Comparison of ENCODE assay signal across 19 cellular contexts in genomic region chr10:90695915-90696676, GRCh38.
DNase-seq lines count a peak whose midpoint lies in the region; ATAC-seq, FAIRE-seq and TF ChIP-seq lines count a peak whose summit lies in the region.
"Had no signal": no experiment of that assay in that cellular context is flagged by ENCODE, and none has a peak within 500 bp of the region (broad histone marks: within the 10 kb centered on the region; RNA-seq: fewer than 3 reads in every experiment).

No MANE protein-coding gene starts in this region.

- H3K9me3 Mint-ChIP-seq in activated naive CD8-positive, alpha-beta T cell treated with anti-CD3 and anti-CD28 coated beads, Interleukin-2, amount 50 U/mL, for 24 hours: no peaks in the 10 kb centered on the region
- no peaks in the 10 kb centered on the region for H3K9me3 Mint-ChIP-seq in activated naive CD8-positive, alpha-beta T cell treated with anti-CD3 and anti-CD28 coated beads for 36 hours
- peaks cover 8 to 21% of the 10 kb centered on the region in 2 experiments; a peak in 3 of 5 replicates for H3K9me3 Mint-ChIP-seq in H9
- H3K9me3 Mint-ChIP-seq in naive thymus-derived CD4-positive, alpha-beta T cell: peaks cover 0 to 6% (median 0%) of the 10 kb centered on the region in 11 donors

- no peak for FAIRE-seq in bronchial epithelial cell (lab: Jason Lieb, UNC)
- FAIRE-seq: D721Med, G401.6 had no signal

- no peak overlapping the region for H3K27ac ChIP-seq in H9 (ENCODE audit: insufficient read length, low read depth, low read length)
- no peak overlapping the region for H3K27ac ChIP-seq in naive thymus-derived CD4-positive, alpha-beta T cell (ENCODE audit: low read depth, low read length)
- H3K27ac ChIP-seq: GM23248, SJSA1 had no signal

- H3K4me2 ChIP-seq in H9 (ENCODE audit: insufficient read depth, insufficient read length, low read length): no peak overlapping the region

- no peak overlapping the region for H2BK20ac ChIP-seq in H9 (ENCODE audit: low read depth, low read length, poor library complexity, severe bottlenecking)

- H3K4me1 ChIP-seq in H9 (ENCODE audit: insufficient read depth, low read length): no peaks in the 10 kb centered on the region
- H3K4me1 ChIP-seq in naive thymus-derived CD4-positive, alpha-beta T cell (ENCODE audit: control insufficient read depth in 2 of 2, insufficient read depth in 2 of 2, low read length in 2 of 2): no peaks in the 10 kb centered on the region
- H3K4me1 ChIP-seq: SJSA1 had no signal

- no peak overlapping the region for H3K9ac ChIP-seq in H9 (ENCODE audit: extremely low read depth, insufficient read length, low read length)
- H3K9ac ChIP-seq: GM23248 had no signal

- H2AFZ ChIP-seq in H9 (ENCODE audit: low read length): no peak overlapping the region
- H2AFZ ChIP-seq: GM23248 had no signal

- H4K8ac ChIP-seq in H9 (replicated peaks; ENCODE audit: insufficient read length, low read depth, low read length): no peak overlapping the region

- no peak overlapping the region for H2BK15ac ChIP-seq in H9 (ENCODE audit: low read depth, low read length)

- peak; percentile 91 for ATAC-seq in activated naive CD8-positive, alpha-beta T cell treated with anti-CD3 and anti-CD28 coated beads, Interleukin-2, amount 50 U/mL, for 24 hours
- ATAC-seq in naive thymus-derived CD4-positive, alpha-beta T cell: no peak

- intact Hi-C loops in naive thymus-derived CD4-positive, alpha-beta T cell (cut with micrococcal nuclease): no loop called here

- H3K27me3 Mint-ChIP-seq in activated naive CD8-positive, alpha-beta T cell treated with anti-CD3 and anti-CD28 coated beads, Interleukin-2, amount 50 U/mL, for 24 hours: peaks cover 8% of the 10 kb centered on the region
- peaks cover 31% of the 10 kb centered on the region for H3K27me3 Mint-ChIP-seq in activated naive CD8-positive, alpha-beta T cell treated with anti-CD3 and anti-CD28 coated beads for 36 hours
- H3K27me3 Mint-ChIP-seq in H9 (ENCODE audit: low read depth): no peaks in the 10 kb centered on the region
- peaks cover 0 to 23% (median 12%) of the 10 kb centered on the region in 5 donors for H3K27me3 Mint-ChIP-seq in naive thymus-derived CD4-positive, alpha-beta T cell

- H3K27me3 ChIP-seq in H9 (ENCODE audit: insufficient read depth, low read length): no peaks in the 10 kb centered on the region
- no peaks in the 10 kb centered on the region for H3K27me3 ChIP-seq in bronchial epithelial cell (ENCODE audit: control insufficient read depth, insufficient read depth, low read length)
- no peaks in the 10 kb centered on the region for H3K27me3 ChIP-seq in naive thymus-derived CD4-positive, alpha-beta T cell (ENCODE audit: control insufficient read depth in 2 of 2, insufficient read depth in 2 of 2, low read length in 2 of 2)
- H3K27me3 ChIP-seq: SJSA1 had no signal

- H2BK120ac ChIP-seq in H9 (ENCODE audit: low read depth, low read length, poor library complexity, severe bottlenecking): peak overlapping the region; percentile 36

- no peak overlapping the region for H3K14ac ChIP-seq in H9 (ENCODE audit: insufficient read depth, low read length)

- H2AK5ac ChIP-seq in H9 (ENCODE audit: insufficient read length, low read length): no peak overlapping the region

- H3K4ac ChIP-seq in H9 (ENCODE audit: low read depth, low read length): no peak overlapping the region

- H3K27ac Mint-ChIP-seq in activated naive CD8-positive, alpha-beta T cell treated with anti-CD3 and anti-CD28 coated beads, Interleukin-2, amount 50 U/mL, for 24 hours: no peak overlapping the region
- no peak overlapping the region for H3K27ac Mint-ChIP-seq in activated naive CD8-positive, alpha-beta T cell treated with anti-CD3 and anti-CD28 coated beads for 36 hours
- no peak overlapping the region for H3K27ac Mint-ChIP-seq in H9
- no peak overlapping the region for H3K27ac Mint-ChIP-seq in naive thymus-derived CD4-positive, alpha-beta T cell

- H3K36me3 Mint-ChIP-seq in activated naive CD8-positive, alpha-beta T cell treated with anti-CD3 and anti-CD28 coated beads, Interleukin-2, amount 50 U/mL, for 24 hours (ENCODE audit: low read depth): no peaks in the 10 kb centered on the region
- H3K36me3 Mint-ChIP-seq in activated naive CD8-positive, alpha-beta T cell treated with anti-CD3 and anti-CD28 coated beads for 36 hours: no peaks in the 10 kb centered on the region
- peaks cover 0 to 15% (median 0%) of the 10 kb centered on the region in 3 experiments; a peak in 3 of 7 replicates for H3K36me3 Mint-ChIP-seq in H9 (ENCODE audit: insufficient read depth in 1 of 3, low read depth in 3 of 3)
- no peaks in the 10 kb centered on the region for H3K36me3 Mint-ChIP-seq in naive thymus-derived CD4-positive, alpha-beta T cell

- H2BK5ac ChIP-seq in H9 (ENCODE audit: insufficient read length, low read length): no peak overlapping the region

- no peaks in the 10 kb centered on the region for H3K79me2 ChIP-seq in H9 (ENCODE audit: insufficient read depth, low read length)

- H3K23ac ChIP-seq in H9 (ENCODE audit: insufficient read length, low read depth, low read length): no peak overlapping the region

- CTCF ChIA-PET in naive thymus-derived CD4-positive, alpha-beta T cell (lab: Charles Lee): no interaction called here

- H3K4me3 ChIP-seq in bronchial epithelial cell (ENCODE audit: low read depth, low read length): no peak overlapping the region
- H3K4me3 ChIP-seq in naive thymus-derived CD4-positive, alpha-beta T cell (ENCODE audit: low read length): no peak overlapping the region
- H3K4me3 ChIP-seq: GM23248, SJSA1 had no signal

- H3K9me3 ChIP-seq in H9 (ENCODE audit: control insufficient read depth, low read depth, low read length): no peaks in the 10 kb centered on the region
- H3K9me3 ChIP-seq in naive thymus-derived CD4-positive, alpha-beta T cell (ENCODE audit: control insufficient read depth in 2 of 3, low read length in 3 of 3): no peaks in the 10 kb centered on the region
- H3K9me3 ChIP-seq: SJSA1 had no signal

- H3K4me1 Mint-ChIP-seq in activated naive CD8-positive, alpha-beta T cell treated with anti-CD3 and anti-CD28 coated beads, Interleukin-2, amount 50 U/mL, for 24 hours: peaks cover 3% of the 10 kb centered on the region
- H3K4me1 Mint-ChIP-seq in activated naive CD8-positive, alpha-beta T cell treated with anti-CD3 and anti-CD28 coated beads for 36 hours: peaks cover 3% of the 10 kb centered on the region
- H3K4me1 Mint-ChIP-seq in H9: no peaks in the 10 kb centered on the region; a peak in 1 of 4 replicates
- no peaks in the 10 kb centered on the region for H3K4me1 Mint-ChIP-seq in naive thymus-derived CD4-positive, alpha-beta T cell

- H3K79me1 ChIP-seq in H9 (ENCODE audit: insufficient read depth, low read depth, low read length, poor library complexity, severe bottlenecking): no peaks in the 10 kb centered on the region

- H2BK12ac ChIP-seq in H9 (ENCODE audit: insufficient read length, low read depth, low read length): no peak overlapping the region

- DNase-seq in activated naive CD8-positive, alpha-beta T cell treated with anti-CD3 and anti-CD28 coated beads, Interleukin-2, amount 50 U/mL, for 24 hours: no peak
- DNase-seq in activated naive CD8-positive, alpha-beta T cell treated with anti-CD3 and anti-CD28 coated beads for 36 hours: no peak
- DNase-seq in H9 (no peak), bronchial epithelial cell (ENCODE audit: low read depth) (peak; percentile 34), GM03348 (ENCODE audit: low spot score) (no peak), glomerular visceral epithelial cell (ENCODE audit: extremely low spot score) (no peak)
- DNase-seq in naive thymus-derived CD4-positive, alpha-beta T cell: no peak
- DNase-seq: ACHN, C1 segment of cervical spinal cord, GM23248, MM.1S, NCI-H1092 treated with DMSO at 0.1 percent for 48 hours, NCI-H146, NCI-H2029 treated with DMSO at 0.1 percent for 48 hours, NCI-H2171, NCI-H526 had no signal

- no peaks in the 10 kb centered on the region for H3K23me2 ChIP-seq in H9 (ENCODE audit: insufficient read length, low read depth, low read length, poor library complexity, severe bottlenecking)

- TF ChIP-seq CTCF in H9 (conservative IDR thresholded peaks at IDR 0.05) (no peak), bronchial epithelial cell (IDR thresholded peaks at IDR 0.05; ENCODE audit: insufficient read depth, low read length, severe bottlenecking) (no peak)

- no peak overlapping the region for H3K56ac ChIP-seq in H9 (ENCODE audit: insufficient read length, low read depth, low read length)

- H4K20me1 ChIP-seq in H9 (ENCODE audit: control insufficient read depth, insufficient read depth, insufficient read length): no peaks in the 10 kb centered on the region

- no peak overlapping the region for H4K5ac ChIP-seq in H9 (ENCODE audit: insufficient read length, low read depth, low read length)

- no peak overlapping the region for H3K18ac ChIP-seq in H9 (ENCODE audit: insufficient read length, low read depth, low read length)

- no CpG with 5 or more reads among the region's 6 CpGs for WGBS in H9 (ENCODE audit: extremely low coverage, insufficient read length, low lambda C conversion rate)

- no peak overlapping the region for H3T11ph ChIP-seq in H9 (ENCODE audit: low read length)

- H3K4me3 Mint-ChIP-seq in activated naive CD8-positive, alpha-beta T cell treated with anti-CD3 and anti-CD28 coated beads, Interleukin-2, amount 50 U/mL, for 24 hours: no peak overlapping the region
- H3K4me3 Mint-ChIP-seq in activated naive CD8-positive, alpha-beta T cell treated with anti-CD3 and anti-CD28 coated beads for 36 hours: no peak overlapping the region
- H3K4me3 Mint-ChIP-seq in H9: no peak overlapping the region
- H3K4me3 Mint-ChIP-seq in naive thymus-derived CD4-positive, alpha-beta T cell: no peak overlapping the region

- H3K36me3 ChIP-seq in bronchial epithelial cell (ENCODE audit: control insufficient read depth, insufficient read depth, low read length): no peaks in the 10 kb centered on the region
- H3K36me3 ChIP-seq in naive thymus-derived CD4-positive, alpha-beta T cell (ENCODE audit: control insufficient read depth in 2 of 3, insufficient read depth in 3 of 3, low read length in 3 of 3): no peaks in the 10 kb centered on the region
- H3K36me3 ChIP-seq: SJSA1 had no signal

- H4K91ac ChIP-seq in H9 (ENCODE audit: insufficient read length, low read depth, low read length): no peak overlapping the region

- POLR2A ChIA-PET in naive thymus-derived CD4-positive, alpha-beta T cell (lab: Charles Lee): no interaction called here
